In the genomic region with DNA sequence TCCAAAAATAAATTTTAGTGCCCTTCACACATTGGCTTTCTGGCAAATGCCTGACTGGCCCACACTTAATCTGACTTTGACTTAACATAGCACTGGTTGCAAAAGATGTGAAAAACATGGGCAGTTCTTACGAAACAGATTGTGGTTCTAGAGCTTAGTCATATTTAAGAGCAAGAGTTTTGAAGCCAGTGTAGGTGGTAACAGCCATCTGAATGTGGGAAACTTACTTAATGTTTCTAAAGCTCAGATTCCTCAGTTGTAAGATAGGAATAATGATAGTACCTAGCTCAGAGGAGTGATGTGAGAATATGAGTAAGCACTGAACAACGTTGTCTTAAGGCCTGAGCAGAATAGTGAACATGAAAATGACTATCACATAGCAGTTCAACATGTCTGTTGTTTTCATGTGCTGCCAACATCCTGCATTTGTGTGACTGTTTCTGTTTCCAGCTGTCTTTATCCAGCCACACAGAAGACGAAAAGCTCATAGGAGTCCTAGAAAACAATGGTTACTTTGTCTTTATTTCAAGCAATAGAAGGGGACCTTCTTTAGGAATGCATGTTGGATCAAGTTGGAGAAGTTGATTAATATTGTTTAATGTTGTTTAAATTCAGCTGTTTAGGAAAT, we compare ENCODE assay signal across 10 cellular contexts.
DNase-seq lines count a peak whose midpoint lies in the region; ATAC-seq and TF ChIP-seq lines count a peak whose summit lies in the region.
"Had no signal": no experiment of that assay in that cellular context is flagged by ENCODE, and none has a peak within 500 bp of the region (broad histone marks: within the 10 kb centered on the region; RNA-seq: fewer than 3 reads in every experiment).

No MANE protein-coding gene starts in this region.

- H3K36me3 ChIP-seq in tibial nerve: no peaks in the 10 kb centered on the region
- H3K36me3 ChIP-seq: sigmoid colon had no signal

- DNase-seq in NOMO-1 treated with dmso at 0.1 percent for 144 hours (lab: John Stamatoyannopoulos, UW; ENCODE audit: unreplicated experiment) (peak; percentile 86), left kidney (ENCODE audit: low read depth, low spot score) (peak; percentile 12), KBM-7 (no peak), tibial nerve (ENCODE audit: low spot score in 2 of 2) (no peak)
- DNase-seq in stimulated activated CD4-positive, alpha-beta T cell treated with anti-CD3 and anti-CD28 coated beads, Interleukin-12 subunit alpha, Interleukin-12 subunit beta, amount 100 ng/mL, for 4 hours: no peak
- DNase-seq in effector CD4-positive, alpha-beta T cell: no peak
- DNase-seq: sigmoid colon had no signal

- WGBS in tibial nerve, 2 donors: 33 to 43% methylated on average over 3 of the region's 3 CpGs

- no peaks in the 10 kb centered on the region for H3K27me3 ChIP-seq in tibial nerve
- H3K27me3 ChIP-seq: sigmoid colon had no signal

- no peaks in the 10 kb centered on the region for H3K4me1 ChIP-seq in tibial nerve
- H3K4me1 ChIP-seq: sigmoid colon had no signal

- TF ChIP-seq CTCF in tibial nerve (IDR thresholded peaks at IDR 0.05): no peak

- no peak for TF ChIP-seq EP300 in tibial nerve (IDR thresholded peaks at IDR 0.05)

- ATAC-seq in GM18858 (IDR thresholded peaks at IDR 0.05; ENCODE audit: unreplicated experiment): peak; percentile 97
- peak; percentile 96 for ATAC-seq in HG02763 (IDR thresholded peaks at IDR 0.05; ENCODE audit: unreplicated experiment)
- ATAC-seq: K562 had no signal

- no peak overlapping the region for H3K4me3 ChIP-seq in tibial nerve
- H3K4me3 ChIP-seq: K562, sigmoid colon had no signal

- TF ChIP-seq POLR2A in tibial nerve (IDR thresholded peaks at IDR 0.05): no peak

- H3K27ac ChIP-seq in tibial nerve: no peak overlapping the region
- H3K27ac ChIP-seq: sigmoid colon had no signal

- in situ Hi-C loops in KBM-7 (cut with MboI; ENCODE audit: low pct_unique_long_range_greater_than_20kb, low sequenced_read_pairs): no loop called here

- no peaks in the 10 kb centered on the region for H3K9me3 ChIP-seq in tibial nerve
- H3K9me3 ChIP-seq: sigmoid colon had no signal

Comparison
In these comparisons a context has a peak if more than half of its experiments do, and no peak if none do; other contexts are left out.
1. DNase-seq: peak in NOMO-1 treated with dmso at 0.1 percent for 144 hours (single experiment) and left kidney (single experiment); none in KBM-7 (single experiment), stimulated activated CD4-positive, alpha-beta T cell treated with anti-CD3 and anti-CD28 coated beads, Interleukin-12 subunit alpha, Interleukin-12 subunit beta, amount 100 ng/mL, for 4 hours (single experiment), tibial nerve (0 of 2) and effector CD4-positive, alpha-beta T cell (single experiment).